ENCODE assay signal across 7 cellular contexts in genomic region chr11:68212421-68213134, GRCh38. TPM values are rescaled to one million over a fixed set of nuclear protein-coding genes. Genes with fewer than 3 reads are reported as not detected.
A peak's percentile ranks its signal among the peaks of the same experiment; 100 is the strongest.
DNase-seq lines count a peak whose midpoint lies in the region; ATAC-seq, FAIRE-seq and TF ChIP-seq lines count a peak whose summit lies in the region.

No MANE protein-coding gene starts in this region.

- TF ChIP-seq POLR2A in HepG2 (IDR thresholded peaks at IDR 0.05; ENCODE audit: insufficient read depth in 1 of 2, low read depth in 2 of 2, low read length in 2 of 2): no peak

- H3K27me3 ChIP-seq in HepG2 (ENCODE audit: control insufficient read depth in 1 of 2, insufficient read depth in 2 of 2, low read length in 2 of 2): no peaks in the 10 kb centered on the region; a peak in 1 of 5 replicates

- intact Hi-C loops in dendritic cell treated with granulocyte-macrophage colony-stimulating factor and Interleukin-4, amounts not matched to agents 40 ng/mL and 50 ng/mL, for 4 days (cut with micrococcal nuclease): loop anchor here (10.0 kb wide), 1 partner anchor 62 kb away; the partner anchor contains the start of gene C11orf24
- intact Hi-C loops in HepG2 (cut with micrococcal nuclease; ENCODE audit: unreplicated experiment): loop anchor here (2.0 kb wide), 1 partner anchor 86 kb away; no protein-coding TSS in a partner anchor

- under 1% methylated on average over 34 of the region's 80 CpGs for WGBS in HepG2 (ENCODE audit: low lambda C conversion rate)

- H3K79me2 ChIP-seq in HepG2 (ENCODE audit: insufficient read depth, low read length): peaks cover 50% of the 10 kb centered on the region

- TF ChIP-seq RAD21 in HepG2 (CRISPR knock-in tag; IDR thresholded peaks at IDR 0.05): peak; percentile 36; the same call in 1 of the 2 replicates

- peak overlapping the region; percentile 93 for H3K9ac ChIP-seq in HepG2 (ENCODE audit: insufficient read depth, low read depth, low read length)

- no peaks in the 10 kb centered on the region for H3K36me3 ChIP-seq in HepG2 (replicated peaks in 1 of 2; ENCODE audit: control insufficient read depth in 1 of 2, insufficient read depth in 2 of 2, low read length in 2 of 2)

- FAIRE-seq in HepG2 (lab: Jason Lieb, UNC): no peak

- H3K27ac ChIP-seq in HepG2 (ENCODE audit: extremely low read length, insufficient read depth, low read length): peak overlapping the region; percentile 98

- no peaks in the 10 kb centered on the region for H3K9me3 Mint-ChIP-seq in dendritic cell treated with granulocyte-macrophage colony-stimulating factor and Interleukin-4, amounts not matched to agents 40 ng/mL and 50 ng/mL, for 4 days

- POLR2A ChIA-PET in HepG2 (lab: Yijun Ruan, JAX): interaction anchor here (0.5 to 2.4 kb wide), 4 partner anchors 29 to 86 kb away, joined by 3 to 12 read pairs (median 6); no protein-coding TSS in a partner anchor

- peak overlapping the region; percentile 89 for H3K4me3 ChIP-seq in GM12865 (ENCODE audit: low read depth, low read length)
- H3K4me3 ChIP-seq in HepG2 (replicated peaks in 1 of 3; ENCODE audit: insufficient read depth in 1 of 3, low read depth in 2 of 3, low read length in 3 of 3): peak overlapping the region; percentile 74 to 96 (median 85)

- ATAC-seq in HG02642 (IDR thresholded peaks at IDR 0.05; ENCODE audit: poor library complexity, unreplicated experiment): peak; percentile 46
- ATAC-seq in HepG2: peak; percentile 43

- H3K27ac Mint-ChIP-seq in dendritic cell treated with granulocyte-macrophage colony-stimulating factor and Interleukin-4, amounts not matched to agents 40 ng/mL and 50 ng/mL, for 4 days: peak overlapping the region; percentile 75

- TF ChIP-seq EP300 in HepG2 (IDR thresholded peaks at IDR 0.05; ENCODE audit: low read depth in 2 of 2, low read length in 2 of 2): no peak
- TF ChIP-seq EP300 in HepG2 (CRISPR knock-in tag; IDR thresholded peaks at IDR 0.05; ENCODE audit: borderline replicate concordance): no peak

- TF ChIP-seq CTCF in GM12865 (IDR thresholded peaks at IDR 0.05; ENCODE audit: insufficient read depth, low read depth, low read length, missing control alignments) (peak; percentile 30), HepG2 (CRISPR knock-in tag; IDR thresholded peaks at IDR 0.05) (peak; percentile 21; the same call in 1 of the 2 replicates)

- peaks cover 31% of the 10 kb centered on the region for H4K20me1 ChIP-seq in HepG2 (ENCODE audit: insufficient read depth, low read length)

- no peaks in the 10 kb centered on the region for H3K9me3 ChIP-seq in HepG2 (ENCODE audit: low read length)

- in situ Hi-C loops in HepG2 (cut with HindIII; ENCODE audit: extremely low pct_ligation_motif_present, low pct_unique_long_range_greater_than_20kb): loop anchor here (5.0 kb wide), 1 partner anchor 85 kb away; no protein-coding TSS in a partner anchor

- H3K4me3 Mint-ChIP-seq in dendritic cell treated with granulocyte-macrophage colony-stimulating factor and Interleukin-4, amounts not matched to agents 40 ng/mL and 50 ng/mL, for 4 days: peak overlapping the region; percentile 80

- peaks cover 7% of the 10 kb centered on the region for H3K36me3 Mint-ChIP-seq in dendritic cell treated with granulocyte-macrophage colony-stimulating factor and Interleukin-4, amounts not matched to agents 40 ng/mL and 50 ng/mL, for 4 days (ENCODE audit: low read depth)

- H2AFZ ChIP-seq in HepG2 (ENCODE audit: low read length): no peak overlapping the region

- DNase-seq in GM12865 (ENCODE audit: low read depth) (peak; percentile 88), NCI-H2171 (lab: John Stamatoyannopoulos, UW) (peak; percentile 58), HepG2 (ENCODE audit: low spot score) (peak; percentile 65)
- peak; percentile 21 for DNase-seq in activated CD4-positive, alpha-beta T cell treated with anti-CD3 and anti-CD28 coated beads for 1 hour
- DNase-seq in stimulated activated CD4-positive, alpha-beta T cell treated with anti-CD3 and anti-CD28 coated beads, TNF-alpha, amount 100 ng/mL, for 1 hour (ENCODE audit: low read depth in 3 of 3, low spot score in 1 of 3): peak in 2 of 3 donors; percentile 3 to 31

- H3K27me3 Mint-ChIP-seq in dendritic cell treated with granulocyte-macrophage colony-stimulating factor and Interleukin-4, amounts not matched to agents 40 ng/mL and 50 ng/mL, for 4 days: peaks cover 29% of the 10 kb centered on the region

- peaks cover 75% of the 10 kb centered on the region for H3K4me1 ChIP-seq in HepG2 (ENCODE audit: insufficient read depth, low read length)

- peaks cover 59% of the 10 kb centered on the region for H3K4me1 Mint-ChIP-seq in dendritic cell treated with granulocyte-macrophage colony-stimulating factor and Interleukin-4, amounts not matched to agents 40 ng/mL and 50 ng/mL, for 4 days (ENCODE audit: low read depth)

- CTCF ChIA-PET in HepG2 (lab: Yijun Ruan, JAX; ENCODE audit: low intra/inter-chr PET ratio, low total read pairs): no interaction called here

- H3K4me2 ChIP-seq in HepG2 (ENCODE audit: low read depth, low read length): peak overlapping the region; percentile 93

- no TSS peak for BruUV-seq in HepG2 (replicated peaks; lab: Mats Ljungman, UMichigan)

TF ChIP-seq in HepG2, 621 proteins besides CTCF, POLR2A, EP300 and RAD21 (continues in another document):
- TF ChIP-seq ZBTB26 (CRISPR knock-in tag; IDR thresholded peaks at IDR 0.05; ENCODE audit: borderline replicate concordance) (no peak), HNRNPLL (IDR thresholded peaks at IDR 0.05; ENCODE audit: low read depth, low read length, poor library complexity, severe bottlenecking) (no peak), SRSF1 (optimal IDR thresholded peaks at IDR 0.05; ENCODE audit: low read depth, low read length) (no peak), TBP (CRISPR knock-in tag; IDR thresholded peaks at IDR 0.05) (no peak), KDM5B (CRISPR knock-in tag; IDR thresholded peaks at IDR 0.05; ENCODE audit: borderline replicate concordance) (no peak), ZNF562 (CRISPR knock-in tag; IDR thresholded peaks at IDR 0.05; ENCODE audit: borderline replicate concordance) (no peak), FOXC1 (CRISPR knock-in tag; IDR thresholded peaks at IDR 0.05; ENCODE audit: borderline replicate concordance) (no peak)

RNA-seq across cellular contexts. Expression of gene KMT5B, which starts 0.5 kb away (rescaled TPM):
- 23.7 and 32.5 TPM in 2 replicates for total RNA-seq in HepG2 (2016; rRNA removed; fragmentation: Illumina TruSeq; extraction: Trizol)
- 14.5 and 15.9 TPM in 2 replicates for total RNA-seq in HepG2 (2016; cell fraction: cytosol; rRNA removed; fragmentation: Illumina TruSeq; extraction: Trizol; ENCODE audit: low read depth)
- 25.4 and 32.9 TPM in 2 replicates for total RNA-seq in HepG2 (2016; cell fraction: insoluble cytoplasmic fraction; rRNA removed; fragmentation: Illumina TruSeq; extraction: Trizol)
- 24.7 and 24.9 TPM in 2 replicates for total RNA-seq in HepG2 (2016; cell fraction: membrane; rRNA removed; fragmentation: Illumina TruSeq; extraction: Trizol)
- total RNA-seq in HepG2 (2016; cell fraction: nucleus; rRNA removed; fragmentation: Illumina TruSeq; extraction: Trizol): 23.0 and 26.3 TPM in 2 replicates
- polyA plus RNA-seq in HepG2 (2011; rRNA removed): 14.4 and 17.6 TPM in 2 replicates
- polyA plus RNA-seq in HepG2 (2011; cell fraction: cytosol; rRNA removed): 7.2 and 11.1 TPM in 2 replicates
- 15.9 and 23.4 TPM in 2 replicates for polyA plus RNA-seq in HepG2 (2011; cell fraction: nucleus; rRNA removed)
- 30.8 and 38.6 TPM in 2 replicates for polyA plus RNA-seq in HepG2 (2012)
- polyA plus RNA-seq in HepG2 (2016; cell fraction: cytosol; fragmentation: Illumina TruSeq; extraction: Trizol; ENCODE audit: low read depth): 7.4 and 9.2 TPM in 2 replicates
- 29.4 and 31.2 TPM in 2 replicates for polyA plus RNA-seq in HepG2 (2016; cell fraction: insoluble cytoplasmic fraction; fragmentation: Illumina TruSeq; extraction: Trizol; ENCODE audit: low read depth)
- 16.3 and 18.5 TPM in 2 replicates for polyA plus RNA-seq in HepG2 (2016; cell fraction: membrane; fragmentation: Illumina TruSeq; extraction: Trizol; ENCODE audit: low read depth)
- 29.1 and 30.5 TPM in 2 replicates for polyA plus RNA-seq in HepG2 (2016; cell fraction: nucleus; fragmentation: Illumina TruSeq; extraction: Trizol; ENCODE audit: insufficient read depth, low read depth)
- 13.3 and 14.0 TPM in 2 replicates for polyA minus RNA-seq in HepG2 (2011; rRNA and poly(A)+ RNA removed; ENCODE audit: low replicate concordance)
- 13.9 TPM in 2 replicates for polyA minus RNA-seq in HepG2 (2011; cell fraction: cytosol; rRNA and poly(A)+ RNA removed)
- 47.9 and 58.2 TPM in 2 replicates for polyA minus RNA-seq in HepG2 (2011; cell fraction: nucleus; rRNA and poly(A)+ RNA removed)

RNA-seq across cellular contexts. Expression of gene C11orf24, which starts 59.2 kb away (rescaled TPM):
- total RNA-seq in HepG2 (2016; rRNA removed; fragmentation: Illumina TruSeq; extraction: Trizol): 50.8 and 55.5 TPM in 2 replicates
- total RNA-seq in HepG2 (2016; cell fraction: cytosol; rRNA removed; fragmentation: Illumina TruSeq; extraction: Trizol; ENCODE audit: low read depth): 110 and 141 TPM in 2 replicates
- 53.9 and 57.2 TPM in 2 replicates for total RNA-seq in HepG2 (2016; cell fraction: insoluble cytoplasmic fraction; rRNA removed; fragmentation: Illumina TruSeq; extraction: Trizol)
- 100.0 and 131 TPM in 2 replicates for total RNA-seq in HepG2 (2016; cell fraction: membrane; rRNA removed; fragmentation: Illumina TruSeq; extraction: Trizol)
- 32.7 and 33.6 TPM in 2 replicates for total RNA-seq in HepG2 (2016; cell fraction: nucleus; rRNA removed; fragmentation: Illumina TruSeq; extraction: Trizol)
- 52.9 and 62.4 TPM in 2 replicates for polyA plus RNA-seq in HepG2 (2011; rRNA removed)
- 58.4 and 70.2 TPM in 2 replicates for polyA plus RNA-seq in HepG2 (2011; cell fraction: cytosol; rRNA removed)
- polyA plus RNA-seq in HepG2 (2011; cell fraction: nucleus; rRNA removed): 58.8 and 59.2 TPM in 2 replicates
- 50.8 and 63.8 TPM in 2 replicates for polyA plus RNA-seq in HepG2 (2012)
- polyA plus RNA-seq in HepG2 (2016; cell fraction: cytosol; fragmentation: Illumina TruSeq; extraction: Trizol; ENCODE audit: low read depth): 122 and 158 TPM in 2 replicates
- 61.2 and 70.0 TPM in 2 replicates for polyA plus RNA-seq in HepG2 (2016; cell fraction: insoluble cytoplasmic fraction; fragmentation: Illumina TruSeq; extraction: Trizol; ENCODE audit: low read depth)
- polyA plus RNA-seq in HepG2 (2016; cell fraction: membrane; fragmentation: Illumina TruSeq; extraction: Trizol; ENCODE audit: low read depth): 97.9 and 125 TPM in 2 replicates
- polyA plus RNA-seq in HepG2 (2016; cell fraction: nucleus; fragmentation: Illumina TruSeq; extraction: Trizol; ENCODE audit: insufficient read depth, low read depth): 71.8 and 76.2 TPM in 2 replicates
- polyA minus RNA-seq in HepG2 (2011; rRNA and poly(A)+ RNA removed; ENCODE audit: low replicate concordance): 53.9 and 60.5 TPM in 2 replicates
- polyA minus RNA-seq in HepG2 (2011; cell fraction: cytosol; rRNA and poly(A)+ RNA removed): 26.4 and 31.4 TPM in 2 replicates
- polyA minus RNA-seq in HepG2 (2011; cell fraction: nucleus; rRNA and poly(A)+ RNA removed): 19.3 and 23.5 TPM in 2 replicates

Comparison
In these comparisons a context has a peak if more than half of its experiments do, and no peak if none do; other contexts are left out.
1. Peak in every context shown above with its lines: DNase-seq, ATAC-seq, H3K4me3 ChIP-seq and H3K27ac ChIP-seq.
2. DNase-seq: peak in every context shown above with its lines; median percentile 88 in GM12865; 65 in HepG2; 58 in NCI-H2171; 21 in activated CD4-positive, alpha-beta T cell treated with anti-CD3 and anti-CD28 coated beads for 1 hour; 17 in stimulated activated CD4-positive, alpha-beta T cell treated with anti-CD3 and anti-CD28 coated beads, TNF-alpha, amount 100 ng/mL, for 1 hour.